Comparison of ENCODE assay signal across 14 cellular contexts in the genomic region with DNA sequence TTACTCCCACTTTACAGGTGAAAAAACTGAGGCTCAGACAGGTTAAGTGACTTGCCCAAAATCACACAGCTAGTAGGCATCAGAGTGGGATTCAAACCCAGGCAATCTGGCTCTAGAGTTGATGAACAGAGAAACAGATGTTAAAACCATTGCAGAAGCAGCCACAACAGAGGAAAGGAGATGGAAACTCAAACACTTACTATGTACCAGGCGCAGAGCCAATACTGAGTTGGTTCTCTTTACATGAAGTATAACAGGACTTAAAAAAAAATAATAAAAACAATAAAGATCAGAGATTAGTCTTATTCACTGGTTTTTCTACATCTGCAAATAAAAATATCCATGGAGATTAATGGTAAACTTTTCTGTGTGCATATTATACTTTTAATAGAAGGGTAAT.
DNase-seq lines count a peak whose midpoint lies in the region; ATAC-seq and TF ChIP-seq lines count a peak whose summit lies in the region.
"Had no signal": no experiment of that assay in that cellular context is flagged by ENCODE, and none has a peak within 500 bp of the region (broad histone marks: within the 10 kb centered on the region; RNA-seq: fewer than 3 reads in every experiment).

No MANE protein-coding gene starts in this region.

- peaks cover under 1% of the 10 kb centered on the region for H3K4me1 ChIP-seq in IMR-90 (ENCODE audit: control insufficient read depth, insufficient read depth, low read length)
- H3K4me1 ChIP-seq in fibroblast of lung (ENCODE audit: control insufficient read depth, extremely low read depth, insufficient read depth, low read length), result peaks cover 2% of the 10 kb centered on the region
- H3K4me1 ChIP-seq in ovary (ENCODE audit: insufficient read depth), result peaks cover 17% of the 10 kb centered on the region
- H3K4me1 ChIP-seq: HAP-1 had no signal

- H3K79me1 ChIP-seq in IMR-90 (ENCODE audit: low read depth in 1 of 2, low read length in 2 of 2), result no peaks in the 10 kb centered on the region

- WGBS in IMR-90 (ENCODE audit: extremely low coverage in 2 of 2, insufficient read length in 1 of 2), 2 experiments, result no CpG with 5 or more reads among the region's 1 CpG
- WGBS in ovary, 3 donors, result 76 to 92% (median 83%) methylated on average over 1 of the region's 1 CpG

- no peak for TF ChIP-seq POLR2A in IMR-90 (IDR thresholded peaks at IDR 0.05; ENCODE audit: low read depth, low read length)
- no peak for TF ChIP-seq POLR2A in ovary (IDR thresholded peaks at IDR 0.05)

- POLR2A ChIA-PET in IMR-90 (lab: Charles Lee; ENCODE audit: unreplicated experiment), result no interaction called here

- no peak overlapping the region for H3K4ac ChIP-seq in IMR-90 (ENCODE audit: low read depth, low read length)

- H3K36me3 ChIP-seq in IMR-90 (ENCODE audit: control insufficient read depth, insufficient read depth, low read length), result no peaks in the 10 kb centered on the region
- H3K36me3 ChIP-seq in fibroblast of lung (ENCODE audit: control insufficient read depth, insufficient read depth, low read length), result no peaks in the 10 kb centered on the region
- H3K36me3 ChIP-seq in ovary, result no peaks in the 10 kb centered on the region
- H3K36me3 ChIP-seq: BLaER1, HAP-1 had no signal

- TF ChIP-seq CTCF in IMR-90 (conservative IDR thresholded peaks at IDR 0.05; ENCODE audit: low read depth, low read length) (no peak), fibroblast of lung (conservative IDR thresholded peaks at IDR 0.05 in 1 of 2, IDR thresholded peaks at IDR 0.05 in 1 of 2; ENCODE audit: low read depth in 1 of 2, low read length in 2 of 2) (no peak), ovary (IDR thresholded peaks at IDR 0.05) (no peak)

- no peak overlapping the region for H2BK5ac ChIP-seq in IMR-90 (ENCODE audit: low read depth, low read length, poor library complexity, severe bottlenecking)

- no peak overlapping the region for H4K8ac ChIP-seq in IMR-90 (ENCODE audit: low read depth in 2 of 2, low read length in 2 of 2)

- H3K14ac ChIP-seq in IMR-90 (replicated peaks; ENCODE audit: low read depth, low read length), result no peak overlapping the region

- H3K79me2 ChIP-seq in fibroblast of lung (ENCODE audit: control insufficient read depth, insufficient read depth, low read length), result no peaks in the 10 kb centered on the region

- peak; percentile 51 for DNase-seq in IMR-90
- DNase-seq in NCI-H446 (lab: John Stamatoyannopoulos, UW), result peak; percentile 27 to 53
- peak; percentile 24 to 74 for DNase-seq in fibroblast of lung (ENCODE audit: low read depth in 2 of 2)
- DNase-seq in ovary, result peak in 1 of 5 donors; percentile 17
- DNase-seq in G401 (ENCODE audit: low spot score), result no peak
- DNase-seq: MV-4-11, NCI-H1417 treated with DMSO at 0.1 percent for 48 hours, NCI-H2081, NCI-H2227 treated with DMSO at 0.1 percent for 48 hours, NCI-H526 treated with DMSO at 0.1 percent for 48 hours had no signal

- H3K4me3 ChIP-seq in IMR-90 (ENCODE audit: insufficient read depth, low read depth, low read length), result no peak overlapping the region
- H3K4me3 ChIP-seq in fibroblast of lung (replicated peaks in 1 of 4; ENCODE audit: control extremely low read depth in 1 of 4, insufficient read depth in 1 of 4, low read depth in 3 of 4, low read length in 4 of 4), result no peak overlapping the region
- no peak overlapping the region for H3K4me3 ChIP-seq in ovary
- H3K4me3 ChIP-seq: BLaER1, HAP-1 had no signal

- H4K5ac ChIP-seq in IMR-90 (ENCODE audit: low read depth, low read length), result no peak overlapping the region

- no peak overlapping the region for H2AK5ac ChIP-seq in IMR-90 (ENCODE audit: low read depth, low read length)

- H2BK20ac ChIP-seq in IMR-90 (ENCODE audit: low read depth, low read length), result no peak overlapping the region

- CTCF ChIA-PET in IMR-90 (lab: Yijun Ruan, JAX), result no interaction called here

- H3K4me2 ChIP-seq in IMR-90 (ENCODE audit: low read depth, low read length) (no peak overlapping the region), fibroblast of lung (ENCODE audit: extremely low read depth, insufficient read depth, low read length) (no peak overlapping the region)
- H3K4me2 ChIP-seq: BLaER1 had no signal

- H2BK15ac ChIP-seq in IMR-90 (ENCODE audit: low read depth, low read length), result no peak overlapping the region

- no peak overlapping the region for H3K18ac ChIP-seq in IMR-90 (ENCODE audit: low read depth, low read length)

- no TSS peak for BruUV-seq in IMR-90 (replicated peaks; lab: Mats Ljungman, UMichigan)

- H3K9me3 ChIP-seq in IMR-90 (ENCODE audit: control insufficient read depth, insufficient read depth, low read length), result no peaks in the 10 kb centered on the region
- no peaks in the 10 kb centered on the region for H3K9me3 ChIP-seq in fibroblast of lung (ENCODE audit: control insufficient read depth, insufficient read depth, low read depth, low read length)
- H3K9me3 ChIP-seq in ovary, result no peaks in the 10 kb centered on the region
- H3K9me3 ChIP-seq: BLaER1, HAP-1 had no signal

- intact Hi-C loops in IMR-90 (cut with micrococcal nuclease) (no loop called here), ovary (cut with DNase I) (no loop called here)

- in situ Hi-C loops in IMR-90 (cut with MboI; ENCODE audit: low sequenced_read_pairs) (no loop called here), G401 (cut with HindIII; ENCODE audit: low sequenced_read_pairs) (no loop called here)

- no peak overlapping the region for H2BK120ac ChIP-seq in IMR-90 (ENCODE audit: low read depth, low read length)

- H4K91ac ChIP-seq in IMR-90 (ENCODE audit: insufficient read depth, low read depth, low read length), result no peak overlapping the region

- no peak for TF ChIP-seq RAD21 in IMR-90 (IDR thresholded peaks at IDR 0.05; ENCODE audit: low read length)

- H3K27me3 ChIP-seq in IMR-90 (ENCODE audit: control insufficient read depth, insufficient read depth, low read length), result no peaks in the 10 kb centered on the region
- no peaks in the 10 kb centered on the region for H3K27me3 ChIP-seq in fibroblast of lung (ENCODE audit: control insufficient read depth, insufficient read depth, low read length)
- no peaks in the 10 kb centered on the region for H3K27me3 ChIP-seq in ovary
- H3K27me3 ChIP-seq: BLaER1 had no signal

- H3K9me1 ChIP-seq in IMR-90 (ENCODE audit: insufficient read depth, low read length), result peaks cover 6% of the 10 kb centered on the region

- H4K20me1 ChIP-seq in IMR-90 (ENCODE audit: insufficient read depth, low read length) (no peaks in the 10 kb centered on the region), fibroblast of lung (ENCODE audit: control insufficient read depth, extremely low read depth, insufficient read depth, low read length) (no peaks in the 10 kb centered on the region)
- H4K20me1 ChIP-seq: BLaER1 had no signal

- H2AK9ac ChIP-seq in IMR-90 (replicated peaks; ENCODE audit: low read depth, low read length, poor library complexity), result no peak overlapping the region

- no peak overlapping the region for H3K23ac ChIP-seq in IMR-90 (ENCODE audit: low read depth, low read length)

- ATAC-seq in IMR-90 (ENCODE audit: low read depth) (no peak), HG03457 (IDR thresholded peaks at IDR 0.05; ENCODE audit: unreplicated experiment) (no peak), GM21529 (IDR thresholded peaks at IDR 0.05; ENCODE audit: unreplicated experiment) (no peak)

- TF ChIP-seq EP300 in ovary (IDR thresholded peaks at IDR 0.05), result no peak

- dilution Hi-C loops in IMR-90 (cut with HindIII; ENCODE audit: low sequenced_read_pairs, unreplicated experiment), result no loop called here

- H3K27ac ChIP-seq in IMR-90 (ENCODE audit: insufficient read depth, low read length) (no peak overlapping the region), fibroblast of lung (ENCODE audit: insufficient read depth, low read length) (no peak overlapping the region), ovary (peak overlapping the region; percentile 53 to 78)
- H3K27ac ChIP-seq: BLaER1 had no signal

- H2AFZ ChIP-seq in IMR-90 (replicated peaks; ENCODE audit: low read length, poor library complexity), result no peak overlapping the region
- no peak overlapping the region for H2AFZ ChIP-seq in fibroblast of lung (ENCODE audit: low read length)

- no peak overlapping the region for H3K56ac ChIP-seq in IMR-90 (ENCODE audit: extremely low read depth, insufficient read depth, low read length)

- no peak overlapping the region for H3K9ac ChIP-seq in IMR-90 (ENCODE audit: low read depth, low read length)
- no peak overlapping the region for H3K9ac ChIP-seq in fibroblast of lung (ENCODE audit: insufficient read depth, low read length)
- H3K9ac ChIP-seq: BLaER1 had no signal

TF ChIP-seq in IMR-90, 13 proteins besides CTCF, POLR2A, EP300 and RAD21:
- TF ChIP-seq CHD1 (IDR thresholded peaks at IDR 0.05; ENCODE audit: low read depth, low read length) (no peak), SMC3 (IDR thresholded peaks at IDR 0.05; ENCODE audit: low read depth, low read length) (no peak)
TF ChIP-seq in IMR-90: peak in this region for 0.

Comparison
In these comparisons a context has a peak if more than half of its experiments do, and no peak if none do; other contexts are left out.
1. H3K27ac ChIP-seq: peak in ovary (2 of 2); none in IMR-90 (single experiment) and fibroblast of lung (single experiment).